Comparison of ENCODE assay signal across 1 cellular context in the genomic region with DNA sequence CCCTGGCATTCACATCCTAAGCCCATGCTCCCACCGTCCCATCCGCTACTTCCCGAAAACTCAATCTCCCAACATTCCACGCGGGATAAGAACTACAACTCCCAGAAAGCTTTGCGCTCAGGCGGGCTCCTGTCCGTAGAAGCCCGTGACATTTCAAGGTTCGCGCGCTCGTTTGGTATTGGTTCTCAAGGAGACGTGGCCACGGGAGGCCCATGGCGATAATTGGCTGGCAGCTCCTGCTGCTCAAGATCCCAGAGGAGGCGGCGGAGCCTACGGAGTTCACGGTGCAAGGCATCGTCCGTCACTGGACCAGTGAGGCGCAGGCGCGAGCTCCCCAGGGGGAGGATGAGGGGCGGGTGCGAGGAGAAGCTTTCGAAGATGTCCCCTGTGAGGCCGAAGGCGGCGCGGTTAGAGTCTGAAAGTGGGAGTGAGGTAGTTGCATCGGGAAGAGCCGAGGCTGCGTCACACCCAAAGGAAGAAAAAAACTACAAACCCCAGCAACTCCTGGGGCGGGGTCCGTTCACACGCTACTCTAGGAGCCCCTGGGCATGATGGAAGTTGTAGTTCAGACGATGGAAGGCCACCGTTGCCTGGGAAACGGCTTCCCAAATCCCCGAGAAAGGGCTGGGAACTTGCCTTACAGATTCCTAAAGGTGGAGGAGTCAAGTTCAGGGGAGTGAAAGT.
TF ChIP-seq lines count a peak whose summit lies in the region.

No MANE protein-coding gene starts in this region.

TF ChIP-seq in HEK293, 187 proteins besides CTCF, POLR2A, EP300 and RAD21 (continued from another document and continues in another):
- TF ChIP-seq ZNF518A (tag by site-specific recombination; conservative IDR thresholded peaks at IDR 0.05; ENCODE audit: low read depth) (0 out of 2 replicates have a peak, but pooled peaks have one; percentile 35), ZNF394 (tag by site-specific recombination; IDR thresholded peaks at IDR 0.05; ENCODE audit: borderline replicate concordance) (peak; percentile 96), ZNF785 (tag by site-specific recombination; IDR thresholded peaks at IDR 0.05) (no peak), ZNF558 (tag by site-specific recombination; IDR thresholded peaks at IDR 0.05) (no peak), RBAK (tag by site-specific recombination; IDR thresholded peaks at IDR 0.05) (no peak), KLF16 (tag by site-specific recombination; IDR thresholded peaks at IDR 0.05) (peak; percentile 42; the same call in 1 of the 2 replicates), ZNF692 (tag by site-specific recombination; IDR thresholded peaks at IDR 0.05) (no peak; the same call in 1 of the 2 replicates), ZNF18 (tag by site-specific recombination; IDR thresholded peaks at IDR 0.05) (no peak), ZNF211 (tag by site-specific recombination; IDR thresholded peaks at IDR 0.05; ENCODE audit: low read depth) (no peak), ZNF560 (tag by site-specific recombination; IDR thresholded peaks at IDR 0.05; ENCODE audit: borderline replicate concordance) (no peak), PRDM10 (tag by site-specific recombination; IDR thresholded peaks at IDR 0.05) (peak; percentile 38), MYNN (tag by site-specific recombination; IDR thresholded peaks at IDR 0.05; ENCODE audit: borderline replicate concordance) (no peak), ZNF324 (tag by site-specific recombination; IDR thresholded peaks at IDR 0.05) (no peak; the same call in 1 of the 2 replicates), ZNF133 (tag by site-specific recombination; IDR thresholded peaks at IDR 0.05) (no peak), KLF10 (tag by site-specific recombination; IDR thresholded peaks at IDR 0.05) (no peak), ZNF514 (tag by site-specific recombination; IDR thresholded peaks at IDR 0.05) (no peak), ZNF221 (tag by site-specific recombination; IDR thresholded peaks at IDR 0.05; ENCODE audit: borderline replicate concordance) (no peak), ZBTB26 (tag by site-specific recombination; optimal IDR thresholded peaks at IDR 0.05) (peak; percentile 81), ZNF26 (tag by site-specific recombination; IDR thresholded peaks at IDR 0.05) (no peak), SETDB1 (IDR thresholded peaks at IDR 0.05; ENCODE audit: insufficient read length, low read length) (no peak), TRIM28 (IDR thresholded peaks at IDR 0.05; ENCODE audit: borderline replicate concordance, low read length) (no peak), ZNF521 (tag by site-specific recombination; IDR thresholded peaks at IDR 0.05) (no peak), ZBTB1 (tag by site-specific recombination; IDR thresholded peaks at IDR 0.05) (no peak), ZNF707 (tag by site-specific recombination; IDR thresholded peaks at IDR 0.05) (no peak), MZF1 (tag by site-specific recombination; IDR thresholded peaks at IDR 0.05; ENCODE audit: borderline replicate concordance) (no peak), ZNF148 (tag by site-specific recombination; IDR thresholded peaks at IDR 0.05; ENCODE audit: borderline replicate concordance) (no peak), ZNF561 (tag by site-specific recombination; IDR thresholded peaks at IDR 0.05; ENCODE audit: borderline replicate concordance) (0 out of 2 replicates have a peak, but pooled peaks have one; percentile 56), PBX3 (CRISPR knock-in tag; IDR thresholded peaks at IDR 0.05) (peak; percentile 69; the same call in 1 of the 2 replicates)
